ENCODE assay signal across 10 cellular contexts in genomic region chr15:49423021-49423420, GRCh38. TPM values are rescaled to one million over a fixed set of nuclear protein-coding genes. Genes with fewer than 3 reads are reported as not detected.
A peak's percentile ranks its signal among the peaks of the same experiment; 100 is the strongest.
DNase-seq lines count a peak whose midpoint lies in the region; ATAC-seq and TF ChIP-seq lines count a peak whose summit lies in the region.
"Had no signal": no experiment of that assay in that cellular context is flagged by ENCODE, and none has a peak within 500 bp of the region (broad histone marks: within the 10 kb centered on the region; RNA-seq: fewer than 3 reads in every experiment).

A gene with protein sequence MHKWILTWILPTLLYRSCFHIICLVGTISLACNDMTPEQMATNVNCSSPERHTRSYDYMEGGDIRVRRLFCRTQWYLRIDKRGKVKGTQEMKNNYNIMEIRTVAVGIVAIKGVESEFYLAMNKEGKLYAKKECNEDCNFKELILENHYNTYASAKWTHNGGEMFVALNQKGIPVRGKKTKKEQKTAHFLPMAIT (plus strand): TSS chr15:49423242. CDS start chr15:49424298, 1,056 bp downstream.

- H3K9me3 ChIP-seq in DND-41 (ENCODE audit: insufficient read depth, low read length, severe bottlenecking): no peaks in the 10 kb centered on the region
- H3K9me3 ChIP-seq: SJSA1 had no signal

- H3K79me2 ChIP-seq in DND-41 (ENCODE audit: insufficient read depth, low read length): no peaks in the 10 kb centered on the region

- no peaks in the 10 kb centered on the region for H3K4me1 ChIP-seq in DND-41 (ENCODE audit: insufficient read depth, low read length)
- H3K4me1 ChIP-seq: SJSA1 had no signal

- H3K27me3 ChIP-seq in DND-41 (ENCODE audit: insufficient read depth, low read length, poor library complexity) (no peaks in the 10 kb centered on the region), H7 (ENCODE audit: control insufficient read depth, insufficient read depth, low read length) (no peaks in the 10 kb centered on the region)
- H3K27me3 ChIP-seq: SJSA1 had no signal

- peak within 1 kb of the TSS in 1 of 2 experiments; percentile 22; a peak in 1 of 4 replicates for H3K4me3 ChIP-seq in DND-41 (ENCODE audit: low read depth in 1 of 2, low read length in 2 of 2)
- no peak within 1 kb of the TSS for H3K4me3 ChIP-seq in H7 (ENCODE audit: insufficient read depth, low read depth, low read length)
- H3K4me3 ChIP-seq: SJSA1 had no signal

- no peak within 1 kb of the TSS for H3K9ac ChIP-seq in DND-41 (ENCODE audit: low read depth, low read length)

- intact Hi-C loops in Right ventricle myocardium superior (cut with DNase I): loop anchor here (5.0 to 10.0 kb wide), 2 partner anchors 191 to 568 kb away; no protein-coding TSS in a partner anchor

- H2AFZ ChIP-seq in DND-41 (ENCODE audit: low read depth, low read length): no peak within 1 kb of the TSS

- in situ Hi-C loops in SK-MEL-5 (cut with HindIII; ENCODE audit: low pct_unique_long_range_greater_than_20kb, low sequenced_read_pairs): no loop called here

- DNase-seq in DND-41: no peak
- peak; percentile 93 for DNase-seq in SK-MEL-5 (ENCODE audit: low read depth, low spot score)
- DNase-seq in Right ventricle myocardium superior: no peak
- peak; percentile 4 for DNase-seq in renal cortical epithelial cell (ENCODE audit: low read depth)
- no peak for DNase-seq in NK-92 (lab: John Stamatoyannopoulos, UW; ENCODE audit: unreplicated experiment)
- no peak for DNase-seq in cerebellar nuclear complex (lab: John Stamatoyannopoulos, UW)
- no peak for DNase-seq in cerebellum (ENCODE audit: low spot score)
- DNase-seq in H7: no peak
- DNase-seq: stimulated activated CD4-positive, alpha-beta T cell treated with anti-CD3 and anti-CD28 coated beads, Interleukin-2, amount 100 ng/mL, for 48 hours had no signal

- H3K4me2 ChIP-seq in DND-41 (ENCODE audit: insufficient read depth, low read length): peak within 1 kb of the TSS; percentile 45; the same call in 1 of the 2 replicates

- H4K20me1 ChIP-seq in DND-41 (ENCODE audit: insufficient read depth, low read length): no peaks in the 10 kb centered on the region

- H3K27ac ChIP-seq in DND-41 (ENCODE audit: low read length): no peak within 1 kb of the TSS
- H3K27ac ChIP-seq: SJSA1 had no signal

- TF ChIP-seq CTCF in DND-41 (IDR thresholded peaks at IDR 0.05; ENCODE audit: borderline replicate concordance, extremely low read depth, low read length, poor library complexity, severe bottlenecking): no peak

- ATAC-seq in DND-41 (ENCODE audit: insufficient read depth, low read depth) (no peak), Right ventricle myocardium superior (ENCODE audit: poor library complexity) (peak; percentile 85)

- H3K36me3 ChIP-seq in DND-41 (ENCODE audit: insufficient read depth, low read length): no peaks in the 10 kb centered on the region
- H3K36me3 ChIP-seq in H7 (replicated peaks; ENCODE audit: control insufficient read depth, insufficient read depth, low read length): no peaks in the 10 kb centered on the region
- H3K36me3 ChIP-seq: SJSA1 had no signal

RNA-seq across cellular contexts. Expression of the gene that starts here (rescaled TPM):
- total RNA-seq in SK-MEL-5 (2014; rRNA removed; shearing (Covaris generic)): 20.3 TPM in 2 replicates
- 11.1 and 12.5 TPM in 2 replicates for polyA plus RNA-seq in SK-MEL-5 (2015; cell fraction: cytosol; rRNA removed)
- 2.2 and 6.0 TPM in 2 replicates for polyA plus RNA-seq in SK-MEL-5 (2015; cell fraction: nucleus; rRNA removed)
- 35.0 TPM for total RNA-seq in Right ventricle myocardium superior
- total RNA-seq in renal cortical epithelial cell: 0.15 TPM in 1 of 2 replicates, not detected in the other
- total RNA-seq in cerebellum: 0.45 TPM
- not detected in 2 replicates for total RNA-seq in H7 (2014; rRNA removed; shearing (Covaris generic))

Comparison
In these comparisons a context has a peak if more than half of its experiments do, and no peak if none do; other contexts are left out.
1. RNA of the gene that starts here (total RNA-seq): 35.0 TPM in Right ventricle myocardium superior (single experiment) and 20.3 TPM in SK-MEL-5; 0.45 TPM in cerebellum (single experiment), 0.15 TPM in renal cortical epithelial cell and not detected in H7; every median in the first group is over 10 times any median in the second.
2. Peak in DNase-seq in renal cortical epithelial cell; RNA of the gene not detected or under 1 TPM.